ENCODE assay signal across 17 cellular contexts in genomic region chr14:99791476-99792283, GRCh38. TPM values are rescaled to one million over a fixed set of nuclear protein-coding genes. Genes with fewer than 3 reads are reported as not detected.
A peak's percentile ranks its signal among the peaks of the same experiment; 100 is the strongest.
DNase-seq lines count a peak whose midpoint lies in the region; ATAC-seq, FAIRE-seq and TF ChIP-seq lines count a peak whose summit lies in the region.
"Had no signal": no experiment of that assay in that cellular context is flagged by ENCODE, and none has a peak within 500 bp of the region (broad histone marks: within the 10 kb centered on the region; RNA-seq: fewer than 3 reads in every experiment).

No MANE protein-coding gene starts in this region.

- peaks cover 32% of the 10 kb centered on the region for H3K4me1 Mint-ChIP-seq in activated naive CD4-positive, alpha-beta T cell treated with anti-CD3 and anti-CD28 coated beads, Interleukin-2, amount 50 U/mL, for 24 hours
- peaks cover 21% of the 10 kb centered on the region for H3K4me1 Mint-ChIP-seq in activated naive CD4-positive, alpha-beta T cell treated with anti-CD3 and anti-CD28 coated beads for 36 hours (ENCODE audit: low read depth)
- peaks cover 14% of the 10 kb centered on the region for H3K4me1 Mint-ChIP-seq in astrocyte (ENCODE audit: low read depth, unreplicated experiment)

- H3K27ac ChIP-seq in astrocyte (ENCODE audit: low read depth, low read length) (no peak overlapping the region), muscle layer of colon (ENCODE audit: low read depth, low read length) (peak overlapping the region; percentile 73), thoracic aorta (peak overlapping the region; percentile 73 to 79)
- H3K27ac ChIP-seq: SJCRH30 had no signal

- H3K27me3 Mint-ChIP-seq in activated naive CD4-positive, alpha-beta T cell treated with anti-CD3 and anti-CD28 coated beads, Interleukin-2, amount 50 U/mL, for 24 hours = no peaks in the 10 kb centered on the region
- peaks cover 6% of the 10 kb centered on the region for H3K27me3 Mint-ChIP-seq in activated naive CD4-positive, alpha-beta T cell treated with anti-CD3 and anti-CD28 coated beads for 36 hours (ENCODE audit: low read depth)
- H3K27me3 Mint-ChIP-seq in astrocyte (ENCODE audit: low read depth, unreplicated experiment) = peaks cover 10% of the 10 kb centered on the region

- H3K27me3 ChIP-seq in astrocyte (ENCODE audit: insufficient read depth, low read length) (no peaks in the 10 kb centered on the region), muscle layer of colon (ENCODE audit: control insufficient read depth in 1 of 2, insufficient read depth in 2 of 2, low read length in 2 of 2) (no peaks in the 10 kb centered on the region), thoracic aorta (replicated peaks; ENCODE audit: insufficient read depth) (peaks cover 4% of the 10 kb centered on the region)
- H3K27me3 ChIP-seq: upper lobe of right lung had no signal

- no peaks in the 10 kb centered on the region for H3K36me3 Mint-ChIP-seq in activated naive CD4-positive, alpha-beta T cell treated with anti-CD3 and anti-CD28 coated beads, Interleukin-2, amount 50 U/mL, for 24 hours
- no peaks in the 10 kb centered on the region for H3K36me3 Mint-ChIP-seq in activated naive CD4-positive, alpha-beta T cell treated with anti-CD3 and anti-CD28 coated beads for 36 hours (ENCODE audit: low read depth)
- H3K36me3 Mint-ChIP-seq in astrocyte (ENCODE audit: low read depth, unreplicated experiment) = no peaks in the 10 kb centered on the region
- H3K36me3 Mint-ChIP-seq: naive B cell had no signal

- ATAC-seq in thoracic aorta (ENCODE audit: insufficient number of reproducible peaks, low FRiP score, low read depth) = no peak
- ATAC-seq in HG02840 (IDR thresholded peaks at IDR 0.05; ENCODE audit: low FRiP score, unreplicated experiment) = no peak
- no peak for ATAC-seq in GM21737 (IDR thresholded peaks at IDR 0.05; ENCODE audit: unreplicated experiment)

- H3K36me3 ChIP-seq in astrocyte (ENCODE audit: insufficient read depth, low read length) (no peaks in the 10 kb centered on the region), muscle layer of colon (ENCODE audit: insufficient read depth, low read length) (no peaks in the 10 kb centered on the region), thoracic aorta (no peaks in the 10 kb centered on the region)
- H3K36me3 ChIP-seq: upper lobe of right lung had no signal

- H3K9me3 ChIP-seq in astrocyte (ENCODE audit: insufficient read depth, low read depth, low read length) (no peaks in the 10 kb centered on the region), muscle layer of colon (ENCODE audit: low read length) (no peaks in the 10 kb centered on the region), thoracic aorta (no peaks in the 10 kb centered on the region)
- H3K9me3 ChIP-seq: SJCRH30, upper lobe of right lung had no signal

- CTCF ChIA-PET in activated naive CD4-positive, alpha-beta T cell treated with anti-CD3 and anti-CD28 coated beads for 36 hours (lab: Charles Lee) = interaction anchor here (0.6 to 1.3 kb wide), 3 partner anchors 15 to 185 kb away, joined by 3 to 4 read pairs (median 3); no protein-coding TSS in a partner anchor

- H2AFZ ChIP-seq in astrocyte (ENCODE audit: low read depth, low read length) = no peak overlapping the region

- H3K9me3 Mint-ChIP-seq in activated naive CD4-positive, alpha-beta T cell treated with anti-CD3 and anti-CD28 coated beads, Interleukin-2, amount 50 U/mL, for 24 hours = no peaks in the 10 kb centered on the region
- H3K9me3 Mint-ChIP-seq in activated naive CD4-positive, alpha-beta T cell treated with anti-CD3 and anti-CD28 coated beads for 36 hours = no peaks in the 10 kb centered on the region
- H3K9me3 Mint-ChIP-seq in astrocyte (ENCODE audit: unreplicated experiment) = no peaks in the 10 kb centered on the region
- H3K9me3 Mint-ChIP-seq: naive B cell had no signal

- H3K9ac ChIP-seq in astrocyte (ENCODE audit: low read length) (no peak overlapping the region), muscle layer of colon (ENCODE audit: low read length) (peak overlapping the region; percentile 59)

- H3K4me2 ChIP-seq in astrocyte (ENCODE audit: low read length) = peak overlapping the region; percentile 83

- peaks cover 26% of the 10 kb centered on the region for H4K20me1 ChIP-seq in astrocyte (ENCODE audit: insufficient read depth, low read length)

- intact Hi-C loops in activated naive CD4-positive, alpha-beta T cell treated with anti-CD3 and anti-CD28 coated beads for 36 hours (cut with micrococcal nuclease) = loop anchor here (2.0 to 10.0 kb wide), 4 partner anchors 47 to 496 kb away; no protein-coding TSS in a partner anchor

- no peak overlapping the region for H3K27ac Mint-ChIP-seq in activated naive CD4-positive, alpha-beta T cell treated with anti-CD3 and anti-CD28 coated beads, Interleukin-2, amount 50 U/mL, for 24 hours
- no peak overlapping the region for H3K27ac Mint-ChIP-seq in activated naive CD4-positive, alpha-beta T cell treated with anti-CD3 and anti-CD28 coated beads for 36 hours
- no peak overlapping the region for H3K27ac Mint-ChIP-seq in astrocyte (ENCODE audit: unreplicated experiment)

- H3K4me1 ChIP-seq in astrocyte (ENCODE audit: insufficient read depth, low read length) (peaks cover 14% of the 10 kb centered on the region), muscle layer of colon (ENCODE audit: insufficient read depth, low read length) (peaks cover 73% of the 10 kb centered on the region), thoracic aorta (ENCODE audit: control insufficient read depth in 1 of 2, low read depth in 2 of 2) (peaks cover 6 to 32% of the 10 kb centered on the region in 2 donors)

- H3K4me3 Mint-ChIP-seq in activated naive CD4-positive, alpha-beta T cell treated with anti-CD3 and anti-CD28 coated beads, Interleukin-2, amount 50 U/mL, for 24 hours = peak overlapping the region; percentile 63
- H3K4me3 Mint-ChIP-seq in activated naive CD4-positive, alpha-beta T cell treated with anti-CD3 and anti-CD28 coated beads for 36 hours = no peak overlapping the region
- peak overlapping the region; percentile 42 for H3K4me3 Mint-ChIP-seq in astrocyte (ENCODE audit: unreplicated experiment)

- no peak for FAIRE-seq in astrocyte (lab: Jason Lieb, UNC)
- FAIRE-seq: keratinocyte had no signal

- H3K4me3 ChIP-seq in astrocyte (ENCODE audit: insufficient read depth, low read depth, low read length) = peak overlapping the region; percentile 61
- peak overlapping the region in 1 of 2 donors; percentile 54 for H3K4me3 ChIP-seq in muscle layer of colon (ENCODE audit: low read depth in 1 of 2, low read length in 2 of 2)
- no peak overlapping the region for H3K4me3 ChIP-seq in thoracic aorta
- H3K4me3 ChIP-seq: SJCRH30 had no signal

- no peak for DNase-seq in activated naive CD4-positive, alpha-beta T cell treated with anti-CD3 and anti-CD28 coated beads for 36 hours
- DNase-seq in astrocyte (ENCODE audit: low read depth) (no peak), thoracic aorta (ENCODE audit: low spot score) (no peak), nucleus accumbens (lab: John Stamatoyannopoulos, UW) (no peak)
- DNase-seq: DMS153; effector CD4-positive, alpha-beta T cell; KG1; naive B cell; NCI-H1436 treated with DMSO at 0.1 percent for 48 hours; NCI-H748 treated with DMSO at 0.1 percent for 48 hours; SJCRH30 had no signal

- H3K79me2 ChIP-seq in astrocyte (ENCODE audit: insufficient read depth, low read length) = peaks cover 30% of the 10 kb centered on the region

- no peak for TF ChIP-seq CTCF in astrocyte (IDR thresholded peaks at IDR 0.05; ENCODE audit: insufficient read depth, low read depth, low read length)
- no peak for TF ChIP-seq CTCF in thoracic aorta (IDR thresholded peaks at IDR 0.05)

RNA-seq across cellular contexts. Expression of gene EML1, which starts 1.5 kb away (rescaled TPM):
- 1 to 10 TPM in 1 of 2 experiments, under 1 TPM in 1; 0.91 to 1.2 TPM for total RNA-seq in activated naive CD4-positive, alpha-beta T cell treated with anti-CD3 and anti-CD28 coated beads for 36 hours
- total RNA-seq in astrocyte (17.1 and 23.5 TPM in 2 replicates), thoracic aorta (10 to 100 TPM; 55.1 to 66.5 TPM)
